Comparison of ENCODE assay signal across 25 cellular contexts in genomic region chr10:121260383-121260782, GRCh38.
DNase-seq lines count a peak whose midpoint lies in the region; ATAC-seq and TF ChIP-seq lines count a peak whose summit lies in the region.
"Had no signal": no experiment of that assay in that cellular context is flagged by ENCODE, and none has a peak within 500 bp of the region (broad histone marks: within the 10 kb centered on the region; RNA-seq: fewer than 3 reads in every experiment).

No MANE protein-coding gene starts in this region.

- H3K36me3 Mint-ChIP-seq in MCF 10A (ENCODE audit: insufficient read depth, unreplicated experiment): no peaks in the 10 kb centered on the region
- H3K36me3 Mint-ChIP-seq in chondrocyte (ENCODE audit: low read depth): no peaks in the 10 kb centered on the region
- peaks cover 10% of the 10 kb centered on the region for H3K36me3 Mint-ChIP-seq in WTC11
- H3K36me3 Mint-ChIP-seq: activated naive CD4-positive, alpha-beta T cell treated with anti-CD3 and anti-CD28 coated beads, Interleukin-2, amount 50 U/mL, for 24 hours; CD8-positive, alpha-beta T cell; IgD-negative memory B cell had no signal

- ATAC-seq in PC-3 (no peak), WTC11 (no peak)
- ATAC-seq: CD8-positive, alpha-beta T cell; psoas muscle had no signal

- H3K9me3 Mint-ChIP-seq in MCF 10A (ENCODE audit: unreplicated experiment) (peaks cover 7% of the 10 kb centered on the region), chondrocyte (ENCODE audit: low read depth) (peaks cover 3% of the 10 kb centered on the region), WTC11 (peaks cover 31% of the 10 kb centered on the region)
- H3K9me3 Mint-ChIP-seq: activated CD4-positive, alpha-beta T cell treated with anti-CD3 and anti-CD28 coated beads, Interleukin-2, amount 10 ng/mL, durations not matched to agents 7 days and 5 days; activated T-helper 1 cell treated with anti-CD3 and anti-CD28 coated beads, Interleukin-12 subunit alpha, Interleukin-12 subunit beta, Interleukin-2, Interleukin-4 antibody, amounts not matched to agents 30 ng/mL and 10 ng/mL and 1 ng/mL, durations not matched to agents 14 hours and 24 hours and 36 hours; CD8-positive, alpha-beta T cell; IgD-negative memory B cell had no signal

- H3K27me3 Mint-ChIP-seq in MCF 10A (ENCODE audit: insufficient read depth, unreplicated experiment) (no peaks in the 10 kb centered on the region), chondrocyte (ENCODE audit: low read depth) (no peaks in the 10 kb centered on the region), WTC11 (ENCODE audit: low read depth) (peaks cover 10% of the 10 kb centered on the region)
- H3K27me3 Mint-ChIP-seq: activated CD4-positive, alpha-beta T cell treated with anti-CD3 and anti-CD28 coated beads, Interleukin-2, amount 10 ng/mL, durations not matched to agents 7 days and 5 days; IgD-negative memory B cell had no signal

- H3K4me1 Mint-ChIP-seq in MCF 10A (ENCODE audit: insufficient read depth, unreplicated experiment) (peaks cover 6% of the 10 kb centered on the region), chondrocyte (ENCODE audit: low read depth) (peaks cover 3% of the 10 kb centered on the region), WTC11 (peaks cover 6% of the 10 kb centered on the region)
- H3K4me1 Mint-ChIP-seq: activated CD4-positive, alpha-beta T cell treated with anti-CD3 and anti-CD28 coated beads, Interleukin-2, amount 10 ng/mL, durations not matched to agents 7 days and 5 days; activated naive CD4-positive, alpha-beta T cell treated with anti-CD3 and anti-CD28 coated beads, Interleukin-2, amount 50 U/mL, for 24 hours; IgD-negative memory B cell had no signal

- no peak overlapping the region for H2AFZ ChIP-seq in PC-3 (ENCODE audit: low read length)

- H3K4me3 ChIP-seq in breast epithelium: no peak overlapping the region
- no peak overlapping the region for H3K4me3 ChIP-seq in PC-3 (ENCODE audit: low read length)
- H3K4me3 ChIP-seq: lung, MG63, psoas muscle had no signal

- no peak overlapping the region for H3K9ac ChIP-seq in PC-3 (ENCODE audit: low read length)

- no peak overlapping the region for H3K4me2 ChIP-seq in PC-3 (ENCODE audit: low read length)

- H3K9me2 ChIP-seq in PC-3 (replicated peaks; ENCODE audit: low read length): no peaks in the 10 kb centered on the region

- no peak overlapping the region for H3K27ac ChIP-seq in breast epithelium
- H3K27ac ChIP-seq in PC-3 (ENCODE audit: low read length): no peak overlapping the region
- H3K27ac ChIP-seq: psoas muscle, WERI-Rb-1 had no signal

- POLR2A ChIA-PET in MCF 10A (lab: Yijun Ruan, JAX) (interaction anchor here (0.6 to 0.9 kb wide), 2 partner anchors 10 to 19 kb away, joined by 3 to 4 read pairs; no protein-coding TSS in a partner anchor), PC-3 (lab: Charles Lee; ENCODE audit: unreplicated experiment) (no interaction called here), WTC11 (lab: Charles Lee) (no interaction called here)

- H3K36me3 ChIP-seq in breast epithelium (no peaks in the 10 kb centered on the region), PC-3 (ENCODE audit: low read depth, low read length) (no peaks in the 10 kb centered on the region)
- H3K36me3 ChIP-seq: MG63, WERI-Rb-1 had no signal

- no peaks in the 10 kb centered on the region for H3F3A ChIP-seq in PC-3 (ENCODE audit: low read length, unreplicated experiment)

- H3K27ac Mint-ChIP-seq in MCF 10A (ENCODE audit: low read depth, unreplicated experiment) (no peak overlapping the region), chondrocyte (ENCODE audit: unreplicated experiment) (peak overlapping the region; percentile 15), WTC11 (no peak overlapping the region)
- H3K27ac Mint-ChIP-seq: activated CD4-positive, alpha-beta T cell treated with anti-CD3 and anti-CD28 coated beads, Interleukin-2, amount 10 ng/mL, durations not matched to agents 7 days and 5 days; activated naive CD4-positive, alpha-beta T cell treated with anti-CD3 and anti-CD28 coated beads, Interleukin-2, amount 50 U/mL, for 24 hours; activated T-helper 1 cell treated with anti-CD3 and anti-CD28 coated beads, Interleukin-12 subunit alpha, Interleukin-12 subunit beta, Interleukin-2, Interleukin-4 antibody, amounts not matched to agents 30 ng/mL and 10 ng/mL and 1 ng/mL, durations not matched to agents 14 hours and 24 hours and 36 hours; CD8-positive, alpha-beta T cell; IgD-negative memory B cell had no signal

- no peaks in the 10 kb centered on the region for H4K20me1 ChIP-seq in PC-3 (ENCODE audit: low read length)

- H3K4me1 ChIP-seq in breast epithelium: no peaks in the 10 kb centered on the region
- no peaks in the 10 kb centered on the region for H3K4me1 ChIP-seq in PC-3 (ENCODE audit: insufficient read depth, low read length)
- H3K4me1 ChIP-seq: psoas muscle had no signal

- intact Hi-C loops in MCF 10A (cut with micrococcal nuclease) (no loop called here), breast epithelium (cut with DNase I; ENCODE audit: low total_unique reads) (no loop called here), PC-3 (cut with micrococcal nuclease) (no loop called here)

- H3K9me3 ChIP-seq in breast epithelium: no peaks in the 10 kb centered on the region
- H3K9me3 ChIP-seq in PC-3 (ENCODE audit: low read length): no peaks in the 10 kb centered on the region
- H3K9me3 ChIP-seq: MG63, psoas muscle had no signal

- H3K4me3 Mint-ChIP-seq in MCF 10A (ENCODE audit: unreplicated experiment) (no peak overlapping the region), chondrocyte (ENCODE audit: unreplicated experiment) (no peak overlapping the region), WTC11 (no peak overlapping the region)
- H3K4me3 Mint-ChIP-seq: activated CD4-positive, alpha-beta T cell treated with anti-CD3 and anti-CD28 coated beads, Interleukin-2, amount 10 ng/mL, durations not matched to agents 7 days and 5 days; activated naive CD4-positive, alpha-beta T cell treated with anti-CD3 and anti-CD28 coated beads, Interleukin-2, amount 50 U/mL, for 24 hours; activated T-helper 1 cell treated with anti-CD3 and anti-CD28 coated beads, Interleukin-12 subunit alpha, Interleukin-12 subunit beta, Interleukin-2, Interleukin-4 antibody, amounts not matched to agents 30 ng/mL and 10 ng/mL and 1 ng/mL, durations not matched to agents 14 hours and 24 hours and 36 hours; CD8-positive, alpha-beta T cell; IgD-negative memory B cell had no signal

- H3K27me3 ChIP-seq in breast epithelium: no peaks in the 10 kb centered on the region
- H3K27me3 ChIP-seq in PC-3 (ENCODE audit: low read length): peaks cover 3% of the 10 kb centered on the region
- H3K27me3 ChIP-seq: MG63 had no signal

- no peak for TF ChIP-seq CTCF in MCF 10A (IDR thresholded peaks at IDR 0.05; ENCODE audit: unreplicated experiment)
- no peak for TF ChIP-seq CTCF in breast epithelium (IDR thresholded peaks at IDR 0.05)
- no peak for TF ChIP-seq CTCF in PC-3 (conservative IDR thresholded peaks at IDR 0.05; ENCODE audit: low read depth, low read length)
- TF ChIP-seq CTCF in chondrocyte (IDR thresholded peaks at IDR 0.05): no peak
- TF ChIP-seq CTCF in WTC11 (IDR thresholded peaks at IDR 0.05): no peak

- TF ChIP-seq POLR2A in breast epithelium (IDR thresholded peaks at IDR 0.05): no peak
- no peak for TF ChIP-seq POLR2A in erythroblast (IDR thresholded peaks at IDR 0.05; ENCODE audit: low read length)

- BruUV-seq in MCF 10A (replicated peaks; lab: Mats Ljungman, UMichigan) (no TSS peak), PC-3 (replicated peaks; lab: Mats Ljungman, UMichigan) (no TSS peak)

- no peaks in the 10 kb centered on the region for H3K79me2 ChIP-seq in PC-3 (ENCODE audit: low read length)

- CTCF ChIA-PET in MCF 10A (lab: Yijun Ruan, JAX): no interaction called here
- CTCF ChIA-PET in PC-3 (lab: Charles Lee): no interaction called here
- CTCF ChIA-PET in WTC11 (lab: Charles Lee): no interaction called here

- DNase-seq in MCF 10A (ENCODE audit: unreplicated experiment): peak; percentile 12
- no peak for DNase-seq in breast epithelium (ENCODE audit: low spot score in 2 of 2)
- peak; percentile 15 for DNase-seq in PC-3
- no peak for DNase-seq in chondrocyte (ENCODE audit: low spot score)
- no peak for DNase-seq in erythroblast (lab: John Stamatoyannopoulos, UW)
- no peak for DNase-seq in hypothalamus (lab: John Stamatoyannopoulos, UW)
- no peak for DNase-seq in WTC11 (ENCODE audit: low spot score)
- no peak for DNase-seq in Kasumi-1 (lab: John Stamatoyannopoulos, UW)
- DNase-seq: activated CD4-positive, alpha-beta T cell treated with anti-CD3 and anti-CD28 coated beads, Interleukin-2, amount 10 ng/mL, durations not matched to agents 7 days and 5 days; AML-193; CD8-positive, alpha-beta T cell; dermis blood vessel endothelial cell; DMS53; GF-D8; glutamatergic neuron; kidney glomerular epithelial cell; MG63; NCI-H146; NCI-H524 treated with DMSO at 0.1 percent for 48 hours; psoas muscle; WERI-Rb-1 had no signal

TF ChIP-seq in WTC11, 78 proteins besides CTCF, POLR2A, EP300 and RAD21:
- TF ChIP-seq TCF7 (CRISPR knock-in tag; IDR thresholded peaks at IDR 0.05; ENCODE audit: low read depth) (no peak), TP53 (CRISPR knock-in tag; IDR thresholded peaks at IDR 0.05) (no peak)
- TF ChIP-seq, protein P1, sequence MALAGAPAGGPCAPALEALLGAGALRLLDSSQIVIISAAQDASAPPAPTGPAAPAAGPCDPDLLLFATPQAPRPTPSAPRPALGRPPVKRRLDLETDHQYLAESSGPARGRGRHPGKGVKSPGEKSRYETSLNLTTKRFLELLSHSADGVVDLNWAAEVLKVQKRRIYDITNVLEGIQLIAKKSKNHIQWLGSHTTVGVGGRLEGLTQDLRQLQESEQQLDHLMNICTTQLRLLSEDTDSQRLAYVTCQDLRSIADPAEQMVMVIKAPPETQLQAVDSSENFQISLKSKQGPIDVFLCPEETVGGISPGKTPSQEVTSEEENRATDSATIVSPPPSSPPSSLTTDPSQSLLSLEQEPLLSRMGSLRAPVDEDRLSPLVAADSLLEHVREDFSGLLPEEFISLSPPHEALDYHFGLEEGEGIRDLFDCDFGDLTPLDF (CRISPR knock-in tag; IDR thresholded peaks at IDR 0.05): no peak

Comparison
In these comparisons a context has a peak if more than half of its experiments do, and no peak if none do; other contexts are left out.
1. DNase-seq: peak in MCF 10A (single experiment) and PC-3 (single experiment); none in breast epithelium (0 of 2), chondrocyte (single experiment), erythroblast (0 of 2), hypothalamus (0 of 51), WTC11 (single experiment) and Kasumi-1 (0 of 2).